ENCODE assay signal across 8 cellular contexts in genomic region chr17:16215273-16215964, GRCh38. TPM values are rescaled to one million over a fixed set of nuclear protein-coding genes. Genes with fewer than 3 reads are reported as not detected.
DNase-seq lines count a peak whose midpoint lies in the region; ATAC-seq and TF ChIP-seq lines count a peak whose summit lies in the region.

Gene NCOR1, minus strand, starts transcription at chr17:16215534. Its CDS starts 20,965 bp downstream, at chr17:16194569.

- H3K27ac ChIP-seq in C4-2B = peak within 1 kb of the TSS; percentile 97

- no peaks in the 10 kb centered on the region for H3K36me3 Mint-ChIP-seq in activated CD4-positive, alpha-beta T cell treated with anti-CD3 and anti-CD28 coated beads, Interleukin-2, amount 10 ng/mL, durations not matched to agents 7 days and 5 days (ENCODE audit: low read depth)

- DNase-seq in NCI-H526 (lab: John Stamatoyannopoulos, UW) (peak; percentile 70 to 93), cortex of kidney (lab: John Stamatoyannopoulos, UW) (peak; percentile 87), left lobe of liver (ENCODE audit: low spot score) (peak; percentile 95)
- peak; percentile 92 for DNase-seq in activated CD4-positive, alpha-beta T cell treated with anti-CD3 and anti-CD28 coated beads, Interleukin-2, amount 10 ng/mL, durations not matched to agents 7 days and 5 days
- DNase-seq in stimulated activated CD4-positive, alpha-beta T cell treated with anti-CD3 and anti-CD28 coated beads, Interleukin-2, amount 100 ng/mL, for 24 hours = peak; percentile 90 to 91

- no peaks in the 10 kb centered on the region for H3K9me3 Mint-ChIP-seq in activated CD4-positive, alpha-beta T cell treated with anti-CD3 and anti-CD28 coated beads, Interleukin-2, amount 10 ng/mL, durations not matched to agents 7 days and 5 days

- H3K27me3 Mint-ChIP-seq in activated CD4-positive, alpha-beta T cell treated with anti-CD3 and anti-CD28 coated beads, Interleukin-2, amount 10 ng/mL, durations not matched to agents 7 days and 5 days = no peaks in the 10 kb centered on the region

- H3K4me1 Mint-ChIP-seq in activated CD4-positive, alpha-beta T cell treated with anti-CD3 and anti-CD28 coated beads, Interleukin-2, amount 10 ng/mL, durations not matched to agents 7 days and 5 days = peaks cover 45% of the 10 kb centered on the region

- POLR2A ChIA-PET in activated CD4-positive, alpha-beta T cell treated with anti-CD3 and anti-CD28 coated beads, Interleukin-2, amount 10 ng/mL, durations not matched to agents 7 days and 5 days (lab: Charles Lee) = no interaction called here

- TF ChIP-seq CTCF in C4-2B (conservative IDR thresholded peaks at IDR 0.05) = no peak; the same call in 1 of the 2 replicates

- CTCF ChIA-PET in activated CD4-positive, alpha-beta T cell treated with anti-CD3 and anti-CD28 coated beads, Interleukin-2, amount 10 ng/mL, durations not matched to agents 7 days and 5 days (lab: Charles Lee) = interaction anchor here (1.3 to 1.9 kb wide), 3 partner anchors 10 to 16 kb away, joined by 3 to 6 read pairs (median 4); no protein-coding TSS in a partner anchor

- ATAC-seq in GM19328 (IDR thresholded peaks at IDR 0.05; ENCODE audit: unreplicated experiment) = peak; percentile 73
- peak; percentile 41 for ATAC-seq in HG03469 (IDR thresholded peaks at IDR 0.05; ENCODE audit: unreplicated experiment)
- ATAC-seq in left lobe of liver = peak; percentile 93

- peak within 1 kb of the TSS; percentile 95 for H3K4me3 Mint-ChIP-seq in activated CD4-positive, alpha-beta T cell treated with anti-CD3 and anti-CD28 coated beads, Interleukin-2, amount 10 ng/mL, durations not matched to agents 7 days and 5 days

- H3K27ac Mint-ChIP-seq in activated CD4-positive, alpha-beta T cell treated with anti-CD3 and anti-CD28 coated beads, Interleukin-2, amount 10 ng/mL, durations not matched to agents 7 days and 5 days = peak within 1 kb of the TSS; percentile 86

RNA-seq across cellular contexts. Expression of gene NCOR1, which starts in this region (rescaled TPM):
- total RNA-seq in activated CD4-positive, alpha-beta T cell treated with anti-CD3 and anti-CD28 coated beads, Interleukin-2, amount 10 ng/mL, durations not matched to agents 7 days and 5 days = 100 to 1,000 TPM; 152 to 182 TPM
- 58.1 TPM for total RNA-seq in left lobe of liver

Comparison
In these comparisons a context has a peak if more than half of its experiments do, and no peak if none do; other contexts are left out.
1. Peak in every context shown above with its lines: DNase-seq, ATAC-seq and H3K27ac ChIP-seq.
2. ATAC-seq: peak in every context shown above with its lines; median percentile 93 in left lobe of liver; 73 in GM19328; 41 in HG03469.